2 cellular contexts compared by ENCODE assay signal in genomic region chr1:211829343-211830054, GRCh38.
A peak's percentile ranks its signal among the peaks of the same experiment; 100 is the strongest.
TF ChIP-seq lines count a peak whose summit lies in the region.

No MANE protein-coding gene starts in this region.

TF ChIP-seq in HEK293T, 16 proteins besides CTCF, POLR2A, EP300 and RAD21 (continued from another document):
- TF ChIP-seq NFRKB (IDR thresholded peaks at IDR 0.05): no peak
- TF ChIP-seq, protein P1, sequence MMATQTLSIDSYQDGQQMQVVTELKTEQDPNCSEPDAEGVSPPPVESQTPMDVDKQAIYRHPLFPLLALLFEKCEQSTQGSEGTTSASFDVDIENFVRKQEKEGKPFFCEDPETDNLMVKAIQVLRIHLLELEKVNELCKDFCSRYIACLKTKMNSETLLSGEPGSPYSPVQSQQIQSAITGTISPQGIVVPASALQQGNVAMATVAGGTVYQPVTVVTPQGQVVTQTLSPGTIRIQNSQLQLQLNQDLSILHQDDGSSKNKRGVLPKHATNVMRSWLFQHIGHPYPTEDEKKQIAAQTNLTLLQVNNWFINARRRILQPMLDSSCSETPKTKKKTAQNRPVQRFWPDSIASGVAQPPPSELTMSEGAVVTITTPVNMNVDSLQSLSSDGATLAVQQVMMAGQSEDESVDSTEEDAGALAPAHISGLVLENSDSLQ (IDR thresholded peaks at IDR 0.05): no peak
- no peak for TF ChIP-seq LEF1 (IDR thresholded peaks at IDR 0.05; ENCODE audit: borderline replicate concordance)
- no peak for TF ChIP-seq ARNT (IDR thresholded peaks at IDR 0.05)

TF ChIP-seq in H1, 55 proteins besides CTCF, POLR2A, EP300 and RAD21 (continued from another document):
- 0 out of 2 replicates have a peak, but pooled peaks have one; percentile 27 for TF ChIP-seq CEBPB (IDR thresholded peaks at IDR 0.05; ENCODE audit: low read depth, low read length)
- 0 out of 2 replicates have a peak, but pooled peaks have one; percentile 39 for TF ChIP-seq MAX (IDR thresholded peaks at IDR 0.05)
- TF ChIP-seq SIN3A (conservative IDR thresholded peaks at IDR 0.05 in 1 of 2, IDR thresholded peaks at IDR 0.05 in 1 of 2; ENCODE audit: low read depth in 1 of 2, low read length in 2 of 2): 0 out of 4 replicates have a peak, but pooled peaks of 1 of the 2 experiments have one; percentile 23
